In the genomic region with DNA sequence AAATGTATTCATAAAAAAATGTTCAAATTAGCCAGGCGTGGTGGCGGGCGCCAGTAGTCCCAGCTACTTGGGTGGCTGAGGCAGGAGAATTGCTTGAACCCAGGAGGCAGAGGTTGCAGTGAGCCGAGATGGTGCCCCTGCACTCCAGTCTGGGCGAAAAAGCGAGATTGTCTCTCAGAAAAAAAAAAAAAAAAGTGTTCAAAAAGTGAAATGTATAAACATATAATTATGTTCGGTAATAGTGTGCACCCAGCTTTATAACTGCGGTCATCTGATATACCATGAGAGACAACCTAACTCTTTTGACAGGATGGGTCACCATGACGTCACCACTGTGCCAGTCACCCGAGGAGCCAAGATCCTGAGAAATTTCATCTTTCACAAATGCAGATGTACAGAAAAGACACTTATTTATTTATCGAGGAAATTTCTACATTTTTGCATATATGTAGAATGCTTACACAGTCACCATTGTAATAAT, we compare ENCODE assay signal across 1 cellular context.
TF ChIP-seq lines count a peak whose summit lies in the region.

No MANE protein-coding gene starts in this region.

TF ChIP-seq in IMR-90, 13 proteins besides CTCF, POLR2A, EP300 and RAD21:
- TF ChIP-seq MXI1 (IDR thresholded peaks at IDR 0.05; ENCODE audit: borderline replicate concordance, low read depth, low read length) (no peak), NFE2L2 (IDR thresholded peaks at IDR 0.05; ENCODE audit: low read depth, low read length) (no peak), RFX5 (IDR thresholded peaks at IDR 0.05; ENCODE audit: low read depth, low read length) (no peak), FOS (IDR thresholded peaks at IDR 0.05; ENCODE audit: low read depth, low read length) (no peak), CEBPB (IDR thresholded peaks at IDR 0.05; ENCODE audit: low read depth, low read length) (no peak), SMC3 (IDR thresholded peaks at IDR 0.05; ENCODE audit: low read depth, low read length) (no peak), MAFK (IDR thresholded peaks at IDR 0.05; ENCODE audit: low read depth, low read length) (no peak), MAZ (IDR thresholded peaks at IDR 0.05; ENCODE audit: borderline replicate concordance, low read depth, low read length) (no peak), ELK1 (IDR thresholded peaks at IDR 0.05; ENCODE audit: borderline replicate concordance, low read depth, low read length) (no peak), CHD1 (IDR thresholded peaks at IDR 0.05; ENCODE audit: low read depth, low read length) (no peak), BHLHE40 (IDR thresholded peaks at IDR 0.05; ENCODE audit: low read depth, low read length) (no peak), RCOR1 (IDR thresholded peaks at IDR 0.05; ENCODE audit: insufficient replicate concordance, low read length) (no peak)
- TF ChIP-seq, protein P1, sequence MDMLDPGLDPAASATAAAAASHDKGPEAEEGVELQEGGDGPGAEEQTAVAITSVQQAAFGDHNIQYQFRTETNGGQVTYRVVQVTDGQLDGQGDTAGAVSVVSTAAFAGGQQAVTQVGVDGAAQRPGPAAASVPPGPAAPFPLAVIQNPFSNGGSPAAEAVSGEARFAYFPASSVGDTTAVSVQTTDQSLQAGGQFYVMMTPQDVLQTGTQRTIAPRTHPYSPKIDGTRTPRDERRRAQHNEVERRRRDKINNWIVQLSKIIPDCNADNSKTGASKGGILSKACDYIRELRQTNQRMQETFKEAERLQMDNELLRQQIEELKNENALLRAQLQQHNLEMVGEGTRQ (IDR thresholded peaks at IDR 0.05; ENCODE audit: low read depth, low read length), result no peak
